1 cellular context compared by ENCODE assay signal in the genomic region with DNA sequence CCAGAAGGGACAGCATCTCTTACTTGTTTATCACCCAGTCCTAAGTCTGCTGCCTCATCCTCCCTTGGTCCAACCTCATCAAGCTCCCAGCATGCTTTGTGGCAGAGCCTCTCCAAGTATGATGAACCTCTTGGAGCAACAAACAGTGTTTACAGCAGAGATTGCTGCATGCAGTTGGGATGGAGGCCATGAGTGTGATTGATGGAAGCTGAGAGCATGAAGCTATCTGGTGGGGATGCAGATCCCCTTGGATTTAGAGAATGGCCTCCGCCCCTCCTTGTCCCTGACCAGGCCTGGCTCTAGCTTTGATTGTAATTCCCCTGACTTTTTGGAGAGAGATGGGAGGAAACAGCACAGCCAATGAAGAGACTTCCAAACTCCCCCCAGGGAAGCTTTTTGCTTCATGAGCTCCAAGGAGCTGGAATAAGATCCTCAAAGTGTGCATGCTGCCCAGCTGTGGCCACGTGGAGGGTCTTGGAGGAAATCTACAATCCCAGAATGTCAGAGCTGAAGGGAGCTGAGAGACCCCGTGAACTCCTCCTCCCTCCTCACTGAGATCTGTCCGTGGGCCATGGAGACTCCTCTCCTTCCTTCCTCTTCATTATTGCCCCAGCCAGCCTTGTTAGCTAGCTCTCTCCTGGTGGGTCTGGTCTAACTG.
TF ChIP-seq lines count a peak whose summit lies in the region.

No MANE protein-coding gene starts in this region.

TF ChIP-seq in IMR-90, 13 proteins besides CTCF, POLR2A, EP300 and RAD21 (continued from another document):
- TF ChIP-seq MXI1 (IDR thresholded peaks at IDR 0.05; ENCODE audit: borderline replicate concordance, low read depth, low read length) (no peak), SMC3 (IDR thresholded peaks at IDR 0.05; ENCODE audit: low read depth, low read length) (no peak), RFX5 (IDR thresholded peaks at IDR 0.05; ENCODE audit: low read depth, low read length) (no peak), CEBPB (IDR thresholded peaks at IDR 0.05; ENCODE audit: low read depth, low read length) (no peak), FOS (IDR thresholded peaks at IDR 0.05; ENCODE audit: low read depth, low read length) (no peak), MAZ (IDR thresholded peaks at IDR 0.05; ENCODE audit: borderline replicate concordance, low read depth, low read length) (no peak), MAFK (IDR thresholded peaks at IDR 0.05; ENCODE audit: low read depth, low read length) (no peak)
- TF ChIP-seq, protein P1, sequence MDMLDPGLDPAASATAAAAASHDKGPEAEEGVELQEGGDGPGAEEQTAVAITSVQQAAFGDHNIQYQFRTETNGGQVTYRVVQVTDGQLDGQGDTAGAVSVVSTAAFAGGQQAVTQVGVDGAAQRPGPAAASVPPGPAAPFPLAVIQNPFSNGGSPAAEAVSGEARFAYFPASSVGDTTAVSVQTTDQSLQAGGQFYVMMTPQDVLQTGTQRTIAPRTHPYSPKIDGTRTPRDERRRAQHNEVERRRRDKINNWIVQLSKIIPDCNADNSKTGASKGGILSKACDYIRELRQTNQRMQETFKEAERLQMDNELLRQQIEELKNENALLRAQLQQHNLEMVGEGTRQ (IDR thresholded peaks at IDR 0.05; ENCODE audit: low read depth, low read length): no peak
- TF ChIP-seq, protein P2, sequence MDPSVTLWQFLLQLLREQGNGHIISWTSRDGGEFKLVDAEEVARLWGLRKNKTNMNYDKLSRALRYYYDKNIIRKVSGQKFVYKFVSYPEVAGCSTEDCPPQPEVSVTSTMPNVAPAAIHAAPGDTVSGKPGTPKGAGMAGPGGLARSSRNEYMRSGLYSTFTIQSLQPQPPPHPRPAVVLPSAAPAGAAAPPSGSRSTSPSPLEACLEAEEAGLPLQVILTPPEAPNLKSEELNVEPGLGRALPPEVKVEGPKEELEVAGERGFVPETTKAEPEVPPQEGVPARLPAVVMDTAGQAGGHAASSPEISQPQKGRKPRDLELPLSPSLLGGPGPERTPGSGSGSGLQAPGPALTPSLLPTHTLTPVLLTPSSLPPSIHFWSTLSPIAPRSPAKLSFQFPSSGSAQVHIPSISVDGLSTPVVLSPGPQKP (IDR thresholded peaks at IDR 0.05; ENCODE audit: borderline replicate concordance, low read depth, low read length): no peak
